In genomic region chr1:151009206-151009587, GRCh38 we compare ENCODE assay signal across 8 cellular contexts. TPM values are rescaled to one million over a fixed set of nuclear protein-coding genes. Genes with fewer than 3 reads are reported as not detected.
DNase-seq lines count a peak whose midpoint lies in the region; ATAC-seq, FAIRE-seq and TF ChIP-seq lines count a peak whose summit lies in the region.

No MANE protein-coding gene starts in this region.

- H3K9me2 ChIP-seq in GM23248 (ENCODE audit: insufficient read depth), result no peaks in the 10 kb centered on the region

- H3K9ac ChIP-seq in GM23248, result peak overlapping the region; percentile 93

- H3K36me3 ChIP-seq in GM23248 (ENCODE audit: low read depth) (no peaks in the 10 kb centered on the region), small intestine (ENCODE audit: control insufficient read depth in 2 of 2, insufficient read depth in 2 of 2, low read length in 2 of 2) (no peaks in the 10 kb centered on the region)

- no peak for TF ChIP-seq CTCF in WI38 (IDR thresholded peaks at IDR 0.05; ENCODE audit: low read depth, low read length)

- no peaks in the 10 kb centered on the region for H4K20me1 ChIP-seq in GM23248 (ENCODE audit: insufficient read depth)

- peak overlapping the region; percentile 96 for H2AFZ ChIP-seq in GM23248

- in situ Hi-C loops in GM23248 (cut with MboI), result no loop called here

- peak overlapping the region; percentile 92 for H3K4me2 ChIP-seq in GM23248 (ENCODE audit: unreplicated experiment)

- no peak for ATAC-seq in GM21576 (IDR thresholded peaks at IDR 0.05; ENCODE audit: unreplicated experiment)

- peak overlapping the region; percentile 76 for H3K27ac ChIP-seq in GM23248
- peak overlapping the region; percentile 88 to 94 for H3K27ac ChIP-seq in small intestine (ENCODE audit: low read depth in 1 of 2, low read length in 1 of 2)

- DNase-seq in GM23248 (peak; percentile 62), glomerular visceral epithelial cell (ENCODE audit: extremely low spot score) (peak; percentile 46), small intestine (no peak), 8988T (no peak), NCI-H1417 (lab: John Stamatoyannopoulos, UW) (no peak), NCI-H2227 treated with DMSO at 0.1 percent for 48 hours (lab: John Stamatoyannopoulos, UW) (no peak)

- H3K4me3 ChIP-seq in GM23248, result peak overlapping the region; percentile 89
- peak overlapping the region; percentile 88 for H3K4me3 ChIP-seq in WI38 (ENCODE audit: low read depth, low read length)
- peak overlapping the region in 1 of 2 donors; percentile 90 for H3K4me3 ChIP-seq in small intestine (ENCODE audit: low read depth in 1 of 2, low read length in 2 of 2)

- no peak for FAIRE-seq in small intestine (lab: Jason Lieb, UNC)

- H3K9me3 ChIP-seq in GM23248 (ENCODE audit: low read depth), result no peaks in the 10 kb centered on the region
- H3K9me3 ChIP-seq in small intestine (ENCODE audit: control insufficient read depth, low read depth), result no peaks in the 10 kb centered on the region

- peaks cover 54% of the 10 kb centered on the region for H3K79me2 ChIP-seq in GM23248 (ENCODE audit: insufficient read depth)

- peaks cover 39% of the 10 kb centered on the region for H3K4me1 ChIP-seq in GM23248 (ENCODE audit: insufficient read depth)
- H3K4me1 ChIP-seq in small intestine (ENCODE audit: control insufficient read depth in 2 of 2, insufficient read depth in 1 of 2, low read depth in 1 of 2, low read length in 1 of 2), result peaks cover 9 to 10% of the 10 kb centered on the region in 2 donors

- 14 to 16% methylated on average over 3 of the region's 3 CpGs for WGBS in GM23248 (ENCODE audit: low coverage in 1 of 2, low lambda C conversion rate in 2 of 2, missing lambda C conversion rate in 2 of 2), 2 experiments
- 18 to 41% (median 34%) methylated on average over 3 of the region's 3 CpGs for WGBS in small intestine, 3 donors

- peaks cover 30% of the 10 kb centered on the region for H3F3A ChIP-seq in GM23248 (ENCODE audit: insufficient read depth)

- no peaks in the 10 kb centered on the region for H3K27me3 ChIP-seq in GM23248 (replicated peaks; ENCODE audit: insufficient read depth)
- no peaks in the 10 kb centered on the region for H3K27me3 ChIP-seq in small intestine (ENCODE audit: control insufficient read depth in 2 of 2, insufficient read depth in 2 of 2, low read length in 2 of 2)

RNA-seq across cellular contexts. Expression of gene PRUNE1, which starts 0.9 kb away (rescaled TPM):
- 7.2 and 10.5 TPM in 2 replicates for total RNA-seq in GM23248 (2014; rRNA removed; shearing (Covaris generic))
- polyA plus RNA-seq in GM23248 (2016; fragmentation: Nextera tagmentation; extraction: Ambion mirVana) (9.0 and 10.8 TPM in 2 replicates), small intestine (10 to 100 TPM; 15.1 to 15.9 (median 15.4) TPM)

RNA-seq across cellular contexts. Expression of gene MINDY1, which starts 2.5 kb away (rescaled TPM):
- total RNA-seq in GM23248 (2014; rRNA removed; shearing (Covaris generic)), result 7.7 and 9.1 TPM in 2 replicates
- polyA plus RNA-seq in GM23248 (2016; fragmentation: Nextera tagmentation; extraction: Ambion mirVana) (4.6 and 6.1 TPM in 2 replicates), small intestine (10 to 100 TPM in 2 of 3 donors, 1 to 10 TPM in 1; 9.5 to 17.2 (median 16.3) TPM)

RNA-seq across cellular contexts. Expression of gene ANXA9, which starts 27.1 kb away (rescaled TPM):
- not detected in 2 replicates for total RNA-seq in GM23248 (2014; rRNA removed; shearing (Covaris generic))
- polyA plus RNA-seq in GM23248 (2016; fragmentation: Nextera tagmentation; extraction: Ambion mirVana) (0.16 and 0.26 TPM in 2 replicates), small intestine (under 1 TPM in 2 of 3 donors, not detected in 1; 0.43 to 0.89 TPM)

RNA-seq across cellular contexts. Expression of gene BNIPL, which starts 27.2 kb away (rescaled TPM):
- not detected in 2 replicates for total RNA-seq in GM23248 (2014; rRNA removed; shearing (Covaris generic))
- polyA plus RNA-seq in GM23248 (2016; fragmentation: Nextera tagmentation; extraction: Ambion mirVana) (0.09 TPM in 1 of 2 replicates, not detected in the other), small intestine (under 1 TPM; 0.27 to 0.89 (median 0.39) TPM)

RNA-seq across cellular contexts. Expression of gene CERS2, which starts 34.6 kb away (rescaled TPM):
- total RNA-seq in GM23248 (2014; rRNA removed; shearing (Covaris generic)), result 124 and 148 TPM in 2 replicates
- 201 and 202 TPM in 2 replicates for polyA plus RNA-seq in GM23248 (2016; fragmentation: Nextera tagmentation; extraction: Ambion mirVana)
- 100 to 1,000 TPM; 111 to 202 (median 183) TPM for polyA plus RNA-seq in small intestine

Comparison
In these comparisons a context has a peak if more than half of its experiments do, and no peak if none do; other contexts are left out.
1. DNase-seq: peak in GM23248 (single experiment) and glomerular visceral epithelial cell (single experiment); none in small intestine (single experiment), 8988T (single experiment), NCI-H1417 (0 of 3) and NCI-H2227 treated with DMSO at 0.1 percent for 48 hours (single experiment).